ENCODE assay signal across 12 cellular contexts in the genomic region with DNA sequence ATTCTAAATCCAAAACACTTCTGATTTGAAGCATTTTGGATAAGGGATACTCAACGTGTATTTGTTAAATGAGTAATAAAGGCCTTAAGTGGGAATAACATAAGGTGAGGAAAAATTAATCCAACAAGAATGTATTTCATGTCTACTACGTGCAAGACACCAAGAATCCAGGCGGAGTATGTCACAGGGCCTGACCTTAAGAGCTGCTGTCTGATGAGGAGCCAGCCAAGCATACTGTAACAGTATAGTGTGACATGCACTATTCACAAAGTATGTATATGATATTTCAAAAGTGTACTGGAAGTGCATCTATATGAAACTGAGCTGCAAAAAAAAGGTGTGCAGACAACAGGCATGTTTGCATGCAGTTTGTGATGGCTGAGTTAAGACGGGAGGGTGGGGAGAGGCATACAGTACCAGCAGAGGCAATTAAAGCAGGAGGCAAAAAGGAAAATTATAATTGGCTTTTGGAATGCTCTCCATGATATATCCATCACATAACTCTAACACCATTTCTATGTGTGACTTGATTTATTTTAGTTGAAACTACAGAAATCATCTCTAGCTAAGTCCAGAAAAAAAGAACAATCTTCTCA. TPM values are rescaled to one million over a fixed set of nuclear protein-coding genes. Genes with fewer than 3 reads are reported as not detected.
A peak's percentile ranks its signal among the peaks of the same experiment; 100 is the strongest.
DNase-seq lines count a peak whose midpoint lies in the region; ATAC-seq and TF ChIP-seq lines count a peak whose summit lies in the region.
"Had no signal": no experiment of that assay in that cellular context is flagged by ENCODE, and none has a peak within 500 bp of the region (broad histone marks: within the 10 kb centered on the region; RNA-seq: fewer than 3 reads in every experiment).

No MANE protein-coding gene starts in this region.

- no peaks in the 10 kb centered on the region for H3K27me3 ChIP-seq in left lung
- H3K27me3 ChIP-seq: upper lobe of left lung had no signal

- TF ChIP-seq CTCF in chondrocyte (IDR thresholded peaks at IDR 0.05) (no peak), left lung (IDR thresholded peaks at IDR 0.05) (no peak), type B pancreatic cell (conservative IDR thresholded peaks at IDR 0.05) (no peak)

- peaks cover 52% of the 10 kb centered on the region for H3K4me1 Mint-ChIP-seq in activated naive CD4-positive, alpha-beta T cell treated with anti-CD3 and anti-CD28 coated beads for 36 hours (ENCODE audit: low read depth)
- H3K4me1 Mint-ChIP-seq in chondrocyte (ENCODE audit: low read depth): peaks cover 73% of the 10 kb centered on the region
- peaks cover 21% of the 10 kb centered on the region for H3K4me1 Mint-ChIP-seq in type B pancreatic cell (ENCODE audit: unreplicated experiment)

- H3K9me3 Mint-ChIP-seq in activated naive CD4-positive, alpha-beta T cell treated with anti-CD3 and anti-CD28 coated beads for 36 hours: no peaks in the 10 kb centered on the region
- no peaks in the 10 kb centered on the region for H3K9me3 Mint-ChIP-seq in chondrocyte (ENCODE audit: low read depth)
- no peaks in the 10 kb centered on the region for H3K9me3 Mint-ChIP-seq in type B pancreatic cell

- H3K27ac Mint-ChIP-seq in activated naive CD4-positive, alpha-beta T cell treated with anti-CD3 and anti-CD28 coated beads for 36 hours: peak overlapping the region; percentile 50
- H3K27ac Mint-ChIP-seq in chondrocyte (ENCODE audit: unreplicated experiment) (peak overlapping the region; percentile 94), type B pancreatic cell (peak overlapping the region; percentile 29)

- CTCF ChIA-PET in activated naive CD4-positive, alpha-beta T cell treated with anti-CD3 and anti-CD28 coated beads for 36 hours (lab: Charles Lee): no interaction called here

- peak; percentile 72 for ATAC-seq in left lung

- H3K4me3 Mint-ChIP-seq in activated naive CD4-positive, alpha-beta T cell treated with anti-CD3 and anti-CD28 coated beads for 36 hours: no peak overlapping the region
- peak overlapping the region; percentile 31 for H3K4me3 Mint-ChIP-seq in chondrocyte (ENCODE audit: unreplicated experiment)
- no peak overlapping the region for H3K4me3 Mint-ChIP-seq in type B pancreatic cell

- peak overlapping the region; percentile 51 to 63 for H3K27ac ChIP-seq in left lung

- H3K4me1 ChIP-seq in left lung: peaks cover 25 to 73% of the 10 kb centered on the region in 2 donors

- H3K4me3 ChIP-seq in left lung: no peak overlapping the region
- H3K4me3 ChIP-seq: upper lobe of left lung had no signal

- DNase-seq in activated naive CD4-positive, alpha-beta T cell treated with anti-CD3 and anti-CD28 coated beads for 36 hours: no peak
- no peak for DNase-seq in activated naive CD4-positive, alpha-beta T cell treated with anti-CD3 and anti-CD28 coated beads, Interleukin-2, amount 50 U/mL, for 16 hours
- DNase-seq in chondrocyte (ENCODE audit: low spot score): no peak
- no peak for DNase-seq in left lung
- DNase-seq in type B pancreatic cell (ENCODE audit: extremely low spot score, unreplicated experiment): no peak
- no peak for DNase-seq in CD1c-positive myeloid dendritic cell (ENCODE audit: extremely low spot score)
- no peak for DNase-seq in retina
- DNase-seq in DMS79 (lab: John Stamatoyannopoulos, UW): no peak
- DNase-seq: activated CD4-positive, alpha-beta T cell treated with anti-CD3 and anti-CD28 coated beads, Interleukin-2, amount 50 U/mL, for 48 hours; stimulated activated CD4-positive, alpha-beta T cell treated with anti-CD3 and anti-CD28 coated beads, Interleukin-4, amount 100 ng/mL, for 1 hour had no signal

- intact Hi-C loops in activated naive CD4-positive, alpha-beta T cell treated with anti-CD3 and anti-CD28 coated beads for 36 hours (cut with micrococcal nuclease): no loop called here
- intact Hi-C loops in left lung (cut with DNase I): no loop called here

- peaks cover 29% of the 10 kb centered on the region for H3K36me3 Mint-ChIP-seq in activated naive CD4-positive, alpha-beta T cell treated with anti-CD3 and anti-CD28 coated beads for 36 hours (ENCODE audit: low read depth)
- H3K36me3 Mint-ChIP-seq in chondrocyte (ENCODE audit: low read depth) (peaks cover 10% of the 10 kb centered on the region), type B pancreatic cell (peaks cover 16% of the 10 kb centered on the region)

- H3K9me3 ChIP-seq in left lung: no peaks in the 10 kb centered on the region
- H3K9me3 ChIP-seq: upper lobe of left lung had no signal

- peaks cover 0 to 21% of the 10 kb centered on the region in 2 donors for H3K36me3 ChIP-seq in left lung

- H3K27me3 Mint-ChIP-seq in activated naive CD4-positive, alpha-beta T cell treated with anti-CD3 and anti-CD28 coated beads for 36 hours (ENCODE audit: low read depth): no peaks in the 10 kb centered on the region
- H3K27me3 Mint-ChIP-seq in chondrocyte (ENCODE audit: low read depth) (no peaks in the 10 kb centered on the region), type B pancreatic cell (no peaks in the 10 kb centered on the region)

RNA-seq across cellular contexts. Expression of a gene that starts 18.2 kb away (rescaled TPM):
- 10 to 100 TPM; 52.1 to 52.5 TPM for total RNA-seq in activated naive CD4-positive, alpha-beta T cell treated with anti-CD3 and anti-CD28 coated beads for 36 hours
- total RNA-seq in chondrocyte (32.4 to 41.8 TPM (median 37.4 TPM) in 3 replicates), left lung (10 to 100 TPM; 37.2 to 37.5 TPM), type B pancreatic cell (ENCODE audit: low replicate concordance) (45.3 and 46.1 TPM in 2 replicates)

RNA-seq across cellular contexts. Expression of a gene that starts 27.4 kb away (rescaled TPM):
- under 1 TPM; 0.37 to 0.41 TPM for total RNA-seq in activated naive CD4-positive, alpha-beta T cell treated with anti-CD3 and anti-CD28 coated beads for 36 hours
- total RNA-seq in chondrocyte (0.02 to 0.31 TPM in 2 of 3 replicates, not detected in the other), left lung (1 to 10 TPM in 1 of 2 donors, under 1 TPM in 1; 0.61 to 2.4 TPM), type B pancreatic cell (ENCODE audit: low replicate concordance) (1.7 and 5.0 TPM in 2 replicates)
- total RNA-seq: myocyte had no signal

Comparison
In these comparisons a context has a peak if more than half of its experiments do, and no peak if none do; other contexts are left out.
1. H3K27ac Mint-ChIP-seq: peak in every context shown above with its lines; median percentile 94 in chondrocyte; 50 in activated naive CD4-positive, alpha-beta T cell treated with anti-CD3 and anti-CD28 coated beads for 36 hours; 29 in type B pancreatic cell.